In the genomic region with DNA sequence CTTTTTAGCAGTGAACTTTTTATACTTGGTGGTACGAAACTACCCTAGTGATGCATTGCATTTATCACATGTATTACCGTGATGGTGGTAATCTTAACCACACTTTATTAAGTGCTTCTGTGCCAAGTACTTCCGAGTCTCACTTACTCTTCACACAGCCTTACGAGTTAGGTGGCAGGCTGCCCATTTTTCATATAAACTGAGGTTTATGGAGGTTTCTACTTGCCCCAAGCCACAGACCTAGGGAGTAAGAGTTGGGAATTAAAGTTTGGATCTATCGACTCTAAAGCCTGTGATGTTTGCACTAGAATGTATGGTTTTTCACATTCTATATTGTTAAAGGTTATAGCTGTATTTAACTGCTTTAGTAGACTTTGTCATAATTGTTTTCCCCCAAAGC, we compare ENCODE assay signal across 26 cellular contexts.
"Had no signal": no experiment of that assay in that cellular context is flagged by ENCODE, and none has a peak within 500 bp of the region (broad histone marks: within the 10 kb centered on the region; RNA-seq: fewer than 3 reads in every experiment).

No MANE protein-coding gene starts in this region.

- H3K27ac ChIP-seq: colonic mucosa, epithelial cell of prostate, esophagus squamous epithelium, heart right ventricle, left lung, lower lobe of right lung had no signal

- H3K4me3 ChIP-seq: colonic mucosa, esophagus squamous epithelium, heart right ventricle, left lung, lower lobe of right lung, mucosa of descending colon had no signal

- H3K27me3 ChIP-seq: colonic mucosa, esophagus squamous epithelium, heart right ventricle, left lung had no signal

- DNase-seq: colonic mucosa; cortex of kidney; effector CD8-positive, alpha-beta T cell; effector memory CD8-positive, alpha-beta T cell; endodermal cell; erythroblast; esophagus squamous epithelium; foreskin fibroblast; glutamatergic neuron; head of caudate nucleus; heart right ventricle; hippocampal formation; left cardiac atrium; left lung; left ventricle myocardium superior; lower lobe of right lung; mesendoderm; mucosa of descending colon; naive B cell had no signal

- ATAC-seq: effector memory CD8-positive, alpha-beta T cell; esophagus mucosa; heart right ventricle; left cardiac atrium; left lung; left ventricle myocardium superior; lower lobe of right lung; mucosa of descending colon had no signal

- H3K27ac Mint-ChIP-seq: dendritic cell treated with granulocyte-macrophage colony-stimulating factor and Interleukin-4, amounts not matched to agents 40 ng/mL and 50 ng/mL, for 4 days; effector memory CD8-positive, alpha-beta T cell; endodermal cell; naive B cell had no signal

- H3K4me3 Mint-ChIP-seq: dendritic cell treated with granulocyte-macrophage colony-stimulating factor and Interleukin-4, amounts not matched to agents 40 ng/mL and 50 ng/mL, for 4 days; effector memory CD8-positive, alpha-beta T cell; endodermal cell; naive B cell had no signal

- FAIRE-seq: endometrium, frontal cortex, islet of Langerhans, keratinocyte had no signal

- H3K9me3 Mint-ChIP-seq: dendritic cell treated with granulocyte-macrophage colony-stimulating factor and Interleukin-4, amounts not matched to agents 40 ng/mL and 50 ng/mL, for 4 days; effector memory CD8-positive, alpha-beta T cell; endodermal cell; naive B cell had no signal

- H3K4me1 ChIP-seq: colonic mucosa had no signal

- H3K9me3 ChIP-seq: colonic mucosa, esophagus squamous epithelium, heart right ventricle, left lung, lower lobe of right lung, mucosa of descending colon had no signal

- H3K27me3 Mint-ChIP-seq: dendritic cell treated with granulocyte-macrophage colony-stimulating factor and Interleukin-4, amounts not matched to agents 40 ng/mL and 50 ng/mL, for 4 days; effector memory CD8-positive, alpha-beta T cell; naive B cell had no signal
